Comparison of ENCODE assay signal across 1 cellular context in the genomic region with DNA sequence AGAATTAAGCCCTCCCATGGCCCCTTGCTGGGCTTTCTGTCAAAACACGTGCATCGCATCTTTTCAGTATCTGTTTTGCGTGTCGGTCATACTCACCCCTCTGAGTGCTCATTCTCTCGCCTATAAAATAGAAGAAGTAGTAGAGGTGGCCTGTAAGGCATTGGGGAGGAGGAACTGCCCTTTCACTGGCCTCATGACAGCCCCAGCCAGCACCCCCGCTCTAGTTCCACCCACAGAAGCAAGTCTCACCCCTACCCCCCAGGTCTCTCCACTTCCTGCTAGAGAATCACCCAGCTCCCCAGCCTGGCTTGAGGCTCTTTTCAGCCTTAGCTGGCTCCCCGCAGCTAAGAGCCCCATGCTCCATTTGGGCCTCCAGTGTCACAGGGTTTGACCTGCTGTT.
TF ChIP-seq lines count a peak whose summit lies in the region.

No MANE protein-coding gene starts in this region.

TF ChIP-seq in HepG2, 621 proteins besides CTCF, POLR2A, EP300 and RAD21:
- TF ChIP-seq ISL2 (CRISPR knock-in tag; IDR thresholded peaks at IDR 0.05) (no peak), ZNF343 (CRISPR knock-in tag; IDR thresholded peaks at IDR 0.05) (no peak), ZIK1 (CRISPR knock-in tag; IDR thresholded peaks at IDR 0.05; ENCODE audit: borderline replicate concordance, low read depth) (no peak), ZNF605 (CRISPR knock-in tag; IDR thresholded peaks at IDR 0.05) (no peak)
